Comparison of ENCODE assay signal across 32 cellular contexts in genomic region chr18:37414816-37415215, GRCh38.
"Had no signal": no experiment of that assay in that cellular context is flagged by ENCODE, and none has a peak within 500 bp of the region (broad histone marks: within the 10 kb centered on the region; RNA-seq: fewer than 3 reads in every experiment).

No MANE protein-coding gene starts in this region.

- H3K4me1 ChIP-seq: adrenal gland, body of pancreas, breast epithelium had no signal

- H3K27me3 ChIP-seq: adrenal gland, body of pancreas, brain microvascular endothelial cell, breast epithelium had no signal

- H3K36me3 ChIP-seq: adrenal gland, brain microvascular endothelial cell, breast epithelium had no signal

- H3K27ac ChIP-seq: adrenal gland, body of pancreas, brain microvascular endothelial cell, breast epithelium, VCaP had no signal

- H3K4me3 ChIP-seq: adrenal gland, body of pancreas, breast epithelium had no signal

- H3K9me3 ChIP-seq: adrenal gland, body of pancreas, breast epithelium had no signal

- ATAC-seq: activated CD8-positive, alpha-beta T cell treated with anti-CD3 and anti-CD28 coated beads for 36 hours; activated naive CD4-positive, alpha-beta T cell treated with anti-CD3 and anti-CD28 coated beads, Interleukin-2, amount 50 U/mL, for 72 hours; activated T-cell treated with anti-CD3 and anti-CD28 coated beads, Interleukin-2, amount 50 U/mL, for 4 hours; activated T-cell treated with anti-CD3 and anti-CD28 coated beads, Interleukin-2, amount 50 U/mL, for 72 hours; activated T-helper 17 cell treated with anti-CD3 and anti-CD28 coated beads, Interleukin-2, amount 50 U/mL, for 72 hours; body of pancreas had no signal

- DNase-seq: activated B cell treated with CpG ODN at 0.5 μM for 24 hours; activated CD4-positive, alpha-beta memory T cell treated with anti-CD3 and anti-CD28 coated beads for 36 hours; activated CD4-positive, alpha-beta T cell treated with anti-CD3 and anti-CD28 coated beads for 4 hours; activated CD4-positive, alpha-beta T cell treated with anti-CD3 and anti-CD28 coated beads, Interleukin-2, amount 10 ng/mL, durations not matched to agents 24 days and 14 days; activated CD4-positive, alpha-beta T cell treated with anti-CD3 and anti-CD28 coated beads, Interleukin-2, amount 50 U/mL, for 1 hour; activated CD4-positive, alpha-beta T cell treated with anti-CD3 and anti-CD28 coated beads, Interleukin-2, amount 50 U/mL, for 4 hours; activated CD4-positive, CD25-positive, alpha-beta regulatory T cell treated with anti-CD3 and anti-CD28 coated beads, Interleukin-2, amount 50 U/mL, for 72 hours; activated CD8-positive, alpha-beta memory T cell treated with anti-CD3 and anti-CD28 coated beads, Interleukin-2, amount 50 U/mL, for 4 hours; activated CD8-positive, alpha-beta T cell treated with anti-CD3 and anti-CD28 coated beads for 36 hours; activated effector memory CD4-positive, alpha-beta T cell treated with anti-CD3 and anti-CD28 coated beads, Interleukin-2, amount 50 U/mL, for 16 hours; activated gamma-delta T cell treated with Interleukin-2 at 50 U/mL for 16 hours; activated naive CD4-positive, alpha-beta T cell; activated naive CD4-positive, alpha-beta T cell treated with anti-CD3 and anti-CD28 coated beads for 36 hours; activated naive CD4-positive, alpha-beta T cell treated with anti-CD3 and anti-CD28 coated beads, Interleukin-2, amount 50 U/mL, for 16 hours; activated naive CD8-positive, alpha-beta T cell treated with anti-CD3 and anti-CD28 coated beads for 36 hours; activated T-cell treated with anti-CD3 and anti-CD28 coated beads for 4 hours; activated T-cell treated with anti-CD3 and anti-CD28 coated beads, Interleukin-2, amount 50 U/mL, for 1 hour; activated T-cell treated with anti-CD3 and anti-CD28 coated beads, Interleukin-2, amount 50 U/mL, for 4 hours; activated T-cell treated with anti-CD3 and anti-CD28 coated beads, Interleukin-2, amount 50 U/mL, for 72 hours; adrenal gland; amniotic stem cell; aorta; body of pancreas; brain microvascular endothelial cell; central memory CD4-positive, alpha-beta T cell; T-helper 1 cell; T-helper 2 cell; T-helper 9 cell had no signal
